In the genomic region with DNA sequence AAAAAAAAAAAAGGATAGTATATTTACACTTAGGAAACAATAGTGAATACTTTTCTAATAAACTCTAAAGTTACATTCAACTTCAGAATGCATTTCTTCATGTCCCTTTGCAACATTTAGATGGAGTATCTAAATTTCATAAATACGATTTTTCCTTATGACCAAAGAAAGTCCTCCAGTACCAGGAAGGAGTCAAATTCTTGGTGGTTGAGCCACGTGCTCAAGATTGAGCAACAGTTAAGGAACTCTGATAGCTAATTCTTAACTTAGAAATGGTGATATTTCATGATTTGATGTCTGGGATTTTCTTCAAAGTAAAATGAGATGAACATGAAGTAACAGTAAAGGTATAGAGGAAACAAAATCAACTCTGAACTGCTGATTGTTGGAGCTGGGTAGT, we compare ENCODE assay signal across 23 cellular contexts.
DNase-seq lines count a peak whose midpoint lies in the region; ATAC-seq, FAIRE-seq and TF ChIP-seq lines count a peak whose summit lies in the region.
"Had no signal": no experiment of that assay in that cellular context is flagged by ENCODE, and none has a peak within 500 bp of the region (broad histone marks: within the 10 kb centered on the region; RNA-seq: fewer than 3 reads in every experiment).

No MANE protein-coding gene starts in this region.

- peaks cover 30% of the 10 kb centered on the region for H3K4me1 Mint-ChIP-seq in chondrocyte (ENCODE audit: low read depth)
- H3K4me1 Mint-ChIP-seq: activated CD4-positive, alpha-beta T cell treated with anti-CD3 and anti-CD28 coated beads, Interleukin-2, amount 10 ng/mL, durations not matched to agents 24 days and 14 days; naive thymus-derived CD8-positive, alpha-beta T cell had no signal

- H3K36me3 ChIP-seq in BE2C = no peaks in the 10 kb centered on the region
- H3K36me3 ChIP-seq: adrenal gland, stomach had no signal

- H3K27me3 Mint-ChIP-seq in chondrocyte (ENCODE audit: low read depth) = no peaks in the 10 kb centered on the region

- no peaks in the 10 kb centered on the region for H3K9me3 Mint-ChIP-seq in chondrocyte (ENCODE audit: low read depth)
- H3K9me3 Mint-ChIP-seq: activated CD4-positive, alpha-beta T cell treated with anti-CD3 and anti-CD28 coated beads, Interleukin-2, amount 10 ng/mL, durations not matched to agents 24 days and 14 days; CD4-positive, alpha-beta T cell; naive thymus-derived CD8-positive, alpha-beta T cell had no signal

- H3K4me3 ChIP-seq in BE2C (ENCODE audit: low read depth, low read length) = no peak overlapping the region
- H3K4me3 ChIP-seq: adrenal gland, esophagus squamous epithelium, smooth muscle cell, stomach had no signal

- peak overlapping the region; percentile 28 for H3K27ac Mint-ChIP-seq in chondrocyte (ENCODE audit: unreplicated experiment)
- H3K27ac Mint-ChIP-seq: activated CD4-positive, alpha-beta T cell treated with anti-CD3 and anti-CD28 coated beads, Interleukin-2, amount 10 ng/mL, durations not matched to agents 24 days and 14 days; CD4-positive, alpha-beta T cell; naive thymus-derived CD8-positive, alpha-beta T cell had no signal

- no peaks in the 10 kb centered on the region for H3K27me3 ChIP-seq in BE2C
- H3K27me3 ChIP-seq: adrenal gland, esophagus squamous epithelium, stomach had no signal

- no peak for FAIRE-seq in HTR-8/SVneo (lab: Jason Lieb, UNC)
- FAIRE-seq: kidney had no signal

- no peak for ATAC-seq in HG03457 (IDR thresholded peaks at IDR 0.05; ENCODE audit: unreplicated experiment)
- no peak for ATAC-seq in HG03460 (IDR thresholded peaks at IDR 0.05; ENCODE audit: unreplicated experiment)
- ATAC-seq: HCT116; naive thymus-derived CD8-positive, alpha-beta T cell had no signal

- H3K4me1 ChIP-seq in BE2C = no peaks in the 10 kb centered on the region
- H3K4me1 ChIP-seq: adrenal gland had no signal

- H3K4me3 Mint-ChIP-seq in chondrocyte (ENCODE audit: unreplicated experiment) = no peak overlapping the region
- H3K4me3 Mint-ChIP-seq: activated CD4-positive, alpha-beta T cell treated with anti-CD3 and anti-CD28 coated beads, Interleukin-2, amount 10 ng/mL, durations not matched to agents 24 days and 14 days; CD4-positive, alpha-beta T cell; naive thymus-derived CD8-positive, alpha-beta T cell had no signal

- DNase-seq in AG08395 (ENCODE audit: low spot score) (peak; percentile 24), HTR-8/SVneo (ENCODE audit: insufficient read length, low spot score) (peak; percentile 24), chondrocyte (ENCODE audit: low spot score) (no peak), kidney tubule cell (ENCODE audit: low spot score) (peak; percentile 46), BE2C (no peak), T-helper 2 cell (no peak)
- DNase-seq: ACHN; activated CD4-positive, alpha-beta T cell treated with anti-CD3 and anti-CD28 coated beads, Interleukin-2, amount 10 ng/mL, durations not matched to agents 24 days and 14 days; activated effector memory CD4-positive, alpha-beta T cell treated with anti-CD3 and anti-CD28 coated beads, Interleukin-2, amount 50 U/mL, for 16 hours; adrenal gland; CD4-positive, alpha-beta T cell; effector memory CD4-positive, alpha-beta T cell; esophagus squamous epithelium; kidney; naive thymus-derived CD8-positive, alpha-beta T cell; NCI-H2081 treated with DMSO at 0.1 percent for 48 hours; NCI-H524; stimulated activated CD4-positive, alpha-beta T cell treated with anti-CD3 and anti-CD28 coated beads, Interleukin-4, amount 100 ng/mL, for 24 hours; stomach had no signal

- peaks cover 2% of the 10 kb centered on the region for H3K36me3 Mint-ChIP-seq in chondrocyte (ENCODE audit: low read depth)
- H3K36me3 Mint-ChIP-seq: naive thymus-derived CD8-positive, alpha-beta T cell had no signal

- TF ChIP-seq CTCF in chondrocyte (IDR thresholded peaks at IDR 0.05) (no peak), BE2C (IDR thresholded peaks at IDR 0.05; ENCODE audit: low read depth, low read length) (no peak)

- H3K9me3 ChIP-seq in BE2C = no peaks in the 10 kb centered on the region
- H3K9me3 ChIP-seq: adrenal gland, esophagus squamous epithelium, stomach had no signal

Comparison
In these comparisons a context has a peak if more than half of its experiments do, and no peak if none do; other contexts are left out.
1. DNase-seq: peak in AG08395 (single experiment), HTR-8/SVneo (single experiment) and kidney tubule cell (single experiment); none in chondrocyte (single experiment), BE2C (single experiment) and T-helper 2 cell (0 of 5).